Comparison of ENCODE assay signal across 10 cellular contexts in genomic region chr4:41339812-41340809, GRCh38.
DNase-seq lines count a peak whose midpoint lies in the region; ATAC-seq and TF ChIP-seq lines count a peak whose summit lies in the region.
"Had no signal": no experiment of that assay in that cellular context is flagged by ENCODE, and none has a peak within 500 bp of the region (broad histone marks: within the 10 kb centered on the region; RNA-seq: fewer than 3 reads in every experiment).

No MANE protein-coding gene starts in this region.

- 55% methylated on average over 10 of the region's 10 CpGs for WGBS in right cardiac atrium

- POLR2A ChIA-PET in HCT116 (lab: Charles Lee) = no interaction called here

- H3K27me3 Mint-ChIP-seq in activated naive CD4-positive, alpha-beta T cell treated with anti-CD3 and anti-CD28 coated beads for 36 hours (ENCODE audit: low read depth) = peaks cover 8% of the 10 kb centered on the region

- no peaks in the 10 kb centered on the region for H3K79me2 ChIP-seq in HCT116 (ENCODE audit: insufficient read depth, low read length)

- H3K4me2 ChIP-seq in HCT116 (ENCODE audit: low read length) = no peak overlapping the region

- H3K9me3 ChIP-seq in HCT116 (ENCODE audit: control insufficient read depth in 1 of 2, insufficient read depth in 1 of 2, low read depth in 1 of 2, low read length in 2 of 2) (no peaks in the 10 kb centered on the region), right cardiac atrium (ENCODE audit: control insufficient read depth, low read length) (no peaks in the 10 kb centered on the region)
- H3K9me3 ChIP-seq: upper lobe of left lung had no signal

- no peaks in the 10 kb centered on the region for H3K36me3 ChIP-seq in HCT116 (ENCODE audit: control insufficient read depth in 1 of 2, insufficient read depth in 2 of 2, low read length in 2 of 2)
- H3K36me3 ChIP-seq: upper lobe of left lung had no signal

- no peak overlapping the region for H2AFZ ChIP-seq in HCT116 (ENCODE audit: low read depth, low read length, poor library complexity, severe bottlenecking)

- no peaks in the 10 kb centered on the region for H3K4me1 Mint-ChIP-seq in activated naive CD4-positive, alpha-beta T cell treated with anti-CD3 and anti-CD28 coated beads for 36 hours (ENCODE audit: low read depth)
- H3K4me1 Mint-ChIP-seq: naive thymus-derived CD4-positive, alpha-beta T cell had no signal

- TF ChIP-seq POLR2A in HCT116 (IDR thresholded peaks at IDR 0.05; ENCODE audit: borderline replicate concordance, extremely low read depth, insufficient read depth, insufficient read length) = no peak

- no peaks in the 10 kb centered on the region for H3K9me2 ChIP-seq in HCT116 (ENCODE audit: insufficient read depth)

- no peaks in the 10 kb centered on the region for H3K36me3 Mint-ChIP-seq in activated naive CD4-positive, alpha-beta T cell treated with anti-CD3 and anti-CD28 coated beads for 36 hours (ENCODE audit: low read depth)
- H3K36me3 Mint-ChIP-seq: naive thymus-derived CD4-positive, alpha-beta T cell had no signal

- BruUV-seq in HCT116 (replicated peaks; lab: Mats Ljungman, UMichigan) = no TSS peak

- H3K9me3 Mint-ChIP-seq in activated naive CD4-positive, alpha-beta T cell treated with anti-CD3 and anti-CD28 coated beads for 36 hours = no peaks in the 10 kb centered on the region

- H3K9ac ChIP-seq in HCT116 (ENCODE audit: low read length) = no peak overlapping the region

- H3K4me3 ChIP-seq in HCT116 (replicated peaks in 1 of 2; ENCODE audit: low read depth in 1 of 2, low read length in 2 of 2) (no peak overlapping the region), right cardiac atrium (ENCODE audit: low read length) (no peak overlapping the region), retinal pigment epithelial cell (ENCODE audit: low read length) (no peak overlapping the region)
- H3K4me3 ChIP-seq: upper lobe of left lung had no signal

- CTCF ChIA-PET in HCT116 (lab: Charles Lee) = interaction anchor here (1.0 kb wide), 1 partner anchor 322 kb away, joined by 3 read pairs; no protein-coding TSS in a partner anchor
- CTCF ChIA-PET in activated naive CD4-positive, alpha-beta T cell treated with anti-CD3 and anti-CD28 coated beads for 36 hours (lab: Charles Lee) = interaction anchor here (0.7 kb wide), 1 partner anchor 130 kb away, joined by 3 read pairs; no protein-coding TSS in a partner anchor

- H3K4me3 Mint-ChIP-seq in activated naive CD4-positive, alpha-beta T cell treated with anti-CD3 and anti-CD28 coated beads for 36 hours = no peak overlapping the region
- H3K4me3 Mint-ChIP-seq: naive thymus-derived CD4-positive, alpha-beta T cell had no signal

- ATAC-seq in HCT116 (no peak), right cardiac atrium (peak; percentile 87 to 88)
- ATAC-seq: naive thymus-derived CD4-positive, alpha-beta T cell had no signal

- RAD21 ChIA-PET in HCT116 (lab: Charles Lee; ENCODE audit: low non-redundant PET in 1 of 2, low total read pairs in 2 of 2, uncharacterized antibody in 2 of 2, unreplicated experiment in 2 of 2) = no interaction called here

- no peaks in the 10 kb centered on the region for H4K20me1 ChIP-seq in HCT116 (ENCODE audit: insufficient read depth)

- 0 out of 2 replicates have a peak, but pooled peaks have one; percentile 19 for TF ChIP-seq RAD21 in HCT116 (IDR thresholded peaks at IDR 0.05; ENCODE audit: low read depth)

- TF ChIP-seq CTCF in HCT116 (IDR thresholded peaks at IDR 0.05 in 2 of 3, conservative IDR thresholded peaks at IDR 0.05 in 1 of 3; ENCODE audit: borderline replicate concordance in 1 of 3, insufficient read depth in 1 of 3, low read depth in 2 of 3, low read length in 2 of 3) (no peak), VCaP (conservative IDR thresholded peaks at IDR 0.05) (peak; percentile 21; the same call in 1 of the 2 replicates), retinal pigment epithelial cell (conservative IDR thresholded peaks at IDR 0.05; ENCODE audit: low read depth, low read length) (peak; percentile 41)

- intact Hi-C loops in HCT116 (cut with micrococcal nuclease) = no loop called here
- intact Hi-C loops in right cardiac atrium (cut with DNase I) = no loop called here
- intact Hi-C loops in activated naive CD4-positive, alpha-beta T cell treated with anti-CD3 and anti-CD28 coated beads for 36 hours (cut with micrococcal nuclease) = no loop called here

- no peak overlapping the region for H3K27ac Mint-ChIP-seq in activated naive CD4-positive, alpha-beta T cell treated with anti-CD3 and anti-CD28 coated beads for 36 hours
- H3K27ac Mint-ChIP-seq: naive thymus-derived CD4-positive, alpha-beta T cell had no signal

- no peaks in the 10 kb centered on the region for H3K27me3 ChIP-seq in HCT116 (ENCODE audit: insufficient read depth, low read length)
- H3K27me3 ChIP-seq in right cardiac atrium (ENCODE audit: control insufficient read depth, insufficient read depth) = no peaks in the 10 kb centered on the region
- H3K27me3 ChIP-seq: upper lobe of left lung had no signal

- H3K4me1 ChIP-seq in HCT116 (ENCODE audit: control insufficient read depth in 1 of 2, insufficient read depth in 2 of 2, low read length in 2 of 2) (no peaks in the 10 kb centered on the region), right cardiac atrium (ENCODE audit: control insufficient read depth, insufficient read depth, low read length) (no peaks in the 10 kb centered on the region)

- DNase-seq in HCT116 (ENCODE audit: low read depth, low spot score) (no peak), right cardiac atrium (peak; percentile 28 to 60 (median 43)), retinal pigment epithelial cell (ENCODE audit: low read depth) (peak; percentile 63), activated gamma-delta T cell treated with Interleukin-2 at 50 U/mL for 16 hours (no peak), HK-2 (ENCODE audit: unreplicated experiment) (no peak), OCI-M2 (lab: John Stamatoyannopoulos, UW; ENCODE audit: unreplicated experiment) (no peak)
- DNase-seq in activated naive CD4-positive, alpha-beta T cell treated with anti-CD3 and anti-CD28 coated beads for 36 hours = no peak
- DNase-seq: naive thymus-derived CD4-positive, alpha-beta T cell; upper lobe of left lung had no signal

- no peak overlapping the region for H3K27ac ChIP-seq in HCT116 (ENCODE audit: low read depth, low read length)
- H3K27ac ChIP-seq in VCaP = peak overlapping the region; percentile 35
- no peak overlapping the region for H3K27ac ChIP-seq in right cardiac atrium (ENCODE audit: low read length)
- H3K27ac ChIP-seq: upper lobe of left lung had no signal

TF ChIP-seq in HCT116, 20 proteins besides CTCF, POLR2A, EP300 and RAD21:
- TF ChIP-seq SRF (IDR thresholded peaks at IDR 0.05; ENCODE audit: low read depth) (no peak), CEBPB (IDR thresholded peaks at IDR 0.05; ENCODE audit: low read depth) (no peak), ZNF274 (IDR thresholded peaks at IDR 0.05; ENCODE audit: low read depth, low read length) (no peak), EZH2 (IDR thresholded peaks at IDR 0.05) (no peak)
TF ChIP-seq in HCT116: peak in this region for 0.

Comparison
In these comparisons a context has a peak if more than half of its experiments do, and no peak if none do; other contexts are left out.
1. DNase-seq: peak in right cardiac atrium (3 of 3) and retinal pigment epithelial cell (single experiment); none in HCT116 (single experiment), activated naive CD4-positive, alpha-beta T cell treated with anti-CD3 and anti-CD28 coated beads for 36 hours (single experiment), activated gamma-delta T cell treated with Interleukin-2 at 50 U/mL for 16 hours (single experiment), HK-2 (single experiment) and OCI-M2 (single experiment).
2. CTCF ChIP-seq: peak in VCaP (single experiment) and retinal pigment epithelial cell (single experiment); none in HCT116 (0 of 3).